In genomic region chr7:75914169-75914654, GRCh38 we compare ENCODE assay signal across 8 cellular contexts. TPM values are rescaled to one million over a fixed set of nuclear protein-coding genes. Genes with fewer than 3 reads are reported as not detected.
DNase-seq lines count a peak whose midpoint lies in the region; ATAC-seq and TF ChIP-seq lines count a peak whose summit lies in the region.

No MANE protein-coding gene starts in this region.

- TF ChIP-seq CTCF in OCI-LY1 (IDR thresholded peaks at IDR 0.05; ENCODE audit: low read length) = no peak
- no peak for TF ChIP-seq CTCF in endothelial cell (IDR thresholded peaks at IDR 0.05; ENCODE audit: unreplicated experiment)
- no peak for TF ChIP-seq CTCF in ovary (IDR thresholded peaks at IDR 0.05)

- H3K4me2 ChIP-seq in OCI-LY1 (ENCODE audit: low read length) = peak overlapping the region; percentile 76

- no peak for TF ChIP-seq POLR2A in ovary (IDR thresholded peaks at IDR 0.05)

- peak overlapping the region; percentile 96 for H3K27ac ChIP-seq in CD8-positive, alpha-beta memory T cell (ENCODE audit: low read depth, low read length)
- H3K27ac ChIP-seq in OCI-LY1 (ENCODE audit: low read depth, low read length, poor library complexity, severe bottlenecking) = peak overlapping the region; percentile 6
- peak overlapping the region; percentile 66 to 79 for H3K27ac ChIP-seq in ovary

- H3K9ac ChIP-seq in OCI-LY1 (ENCODE audit: low read length) = peak overlapping the region; percentile 70

- peak overlapping the region; percentile 60 for H3K4me3 ChIP-seq in CD8-positive, alpha-beta memory T cell (ENCODE audit: low read length)
- peak overlapping the region; percentile 78 for H3K4me3 ChIP-seq in OCI-LY1 (ENCODE audit: low read depth, low read length, poor library complexity, severe bottlenecking)
- H3K4me3 ChIP-seq in ovary = peak overlapping the region; percentile 87

- no peaks in the 10 kb centered on the region for H3K9me3 Mint-ChIP-seq in CD8-positive, alpha-beta memory T cell
- H3K9me3 Mint-ChIP-seq in endothelial cell (ENCODE audit: unreplicated experiment) = no peaks in the 10 kb centered on the region

- DNase-seq in CD8-positive, alpha-beta memory T cell = no peak
- DNase-seq in endothelial cell (ENCODE audit: low spot score) = no peak
- peak in 2 of 5 donors; percentile 44 to 56 for DNase-seq in ovary
- no peak for DNase-seq in NCI-H146 treated with DMSO at 0.1 percent for 48 hours (lab: John Stamatoyannopoulos, UW; ENCODE audit: unreplicated experiment)
- no peak for DNase-seq in GM19240 (ENCODE audit: insufficient read length, low spot score)

- H3K36me3 ChIP-seq in CD8-positive, alpha-beta memory T cell (ENCODE audit: insufficient read depth, low read length) = no peaks in the 10 kb centered on the region
- H3K36me3 ChIP-seq in OCI-LY1 (ENCODE audit: insufficient read depth, low read length) = no peaks in the 10 kb centered on the region; the same call in 1 of the 2 replicates
- H3K36me3 ChIP-seq in ovary = no peaks in the 10 kb centered on the region

- H3K27me3 Mint-ChIP-seq in CD8-positive, alpha-beta memory T cell = no peaks in the 10 kb centered on the region
- peaks cover 7% of the 10 kb centered on the region for H3K27me3 Mint-ChIP-seq in endothelial cell (ENCODE audit: unreplicated experiment)

- intact Hi-C loops in ovary (cut with DNase I) = loop anchor here in 1 of 4 donors (2.0 kb wide), 1 partner anchor 81 kb away; the partner anchor contains the start of gene TMEM120A

- H3F3A ChIP-seq in OCI-LY1 (ENCODE audit: insufficient read depth, low read length) = no peaks in the 10 kb centered on the region

- peaks cover 0 to 9% (median 2%) of the 10 kb centered on the region in 3 donors for H3K36me3 Mint-ChIP-seq in CD8-positive, alpha-beta memory T cell
- H3K36me3 Mint-ChIP-seq in endothelial cell (ENCODE audit: low read depth, unreplicated experiment) = no peaks in the 10 kb centered on the region

- H3K4me1 ChIP-seq in CD8-positive, alpha-beta memory T cell (ENCODE audit: insufficient read depth, low read length) = peaks cover 18% of the 10 kb centered on the region
- H3K4me1 ChIP-seq in OCI-LY1 (ENCODE audit: insufficient read depth, low read length, severe bottlenecking) (peaks cover 22% of the 10 kb centered on the region), ovary (ENCODE audit: insufficient read depth) (peaks cover 13% of the 10 kb centered on the region)

- H2AFZ ChIP-seq in OCI-LY1 (ENCODE audit: low read length) = no peak overlapping the region

- TF ChIP-seq EP300 in ovary (IDR thresholded peaks at IDR 0.05) = no peak

- 12 to 25% (median 17%) methylated on average over 18 of the region's 18 CpGs for WGBS in ovary, 3 donors

- peaks cover 29 to 39% (median 29%) of the 10 kb centered on the region in 3 donors for H3K4me1 Mint-ChIP-seq in CD8-positive, alpha-beta memory T cell
- peaks cover 8% of the 10 kb centered on the region for H3K4me1 Mint-ChIP-seq in endothelial cell (ENCODE audit: unreplicated experiment)

- CTCF ChIA-PET in CD8-positive, alpha-beta memory T cell (lab: Charles Lee) = interaction anchor here (0.7 kb wide), 1 partner anchor 35 kb away, joined by 3 read pairs; the partner anchor contains the start of gene RHBDD2

- H3K9me3 ChIP-seq in CD8-positive, alpha-beta memory T cell (ENCODE audit: low read length) = no peaks in the 10 kb centered on the region
- H3K9me3 ChIP-seq in OCI-LY1 (ENCODE audit: low read length) (no peaks in the 10 kb centered on the region), ovary (no peaks in the 10 kb centered on the region)

- POLR2A ChIA-PET in CD8-positive, alpha-beta memory T cell (lab: Charles Lee) = interaction anchor here (1.0 to 1.7 kb wide), 5 partner anchors 31 to 138 kb away, joined by 3 to 17 read pairs (median 3); partner anchors contain the start of genes MDH2, RHBDD2 and STYXL1

- H3K27ac Mint-ChIP-seq in CD8-positive, alpha-beta memory T cell = peak overlapping the region; percentile 93 to 99 (median 96)
- no peak overlapping the region for H3K27ac Mint-ChIP-seq in endothelial cell (ENCODE audit: unreplicated experiment)

- ATAC-seq in HG02763 (IDR thresholded peaks at IDR 0.05; ENCODE audit: unreplicated experiment) = no peak
- no peak for ATAC-seq in HG02571 (IDR thresholded peaks at IDR 0.05; ENCODE audit: unreplicated experiment)

- H4K20me1 ChIP-seq in OCI-LY1 (ENCODE audit: insufficient read depth, low read length) = no peaks in the 10 kb centered on the region

- H3K9me2 ChIP-seq in OCI-LY1 (ENCODE audit: low read depth, low read length) = no peaks in the 10 kb centered on the region

- H3K27me3 ChIP-seq in CD8-positive, alpha-beta memory T cell (ENCODE audit: insufficient read depth, low read length, poor library complexity, severe bottlenecking) = no peaks in the 10 kb centered on the region
- H3K27me3 ChIP-seq in OCI-LY1 (ENCODE audit: insufficient read depth, low read length) = no peaks in the 10 kb centered on the region; the same call in 1 of the 2 replicates
- H3K27me3 ChIP-seq in ovary = no peaks in the 10 kb centered on the region

- H3K4me3 Mint-ChIP-seq in CD8-positive, alpha-beta memory T cell = peak overlapping the region; percentile 88 to 95 (median 92)
- H3K4me3 Mint-ChIP-seq in endothelial cell (ENCODE audit: unreplicated experiment) = peak overlapping the region; percentile 94

- H3K79me2 ChIP-seq in OCI-LY1 (ENCODE audit: insufficient read depth, low read length) = no peaks in the 10 kb centered on the region; the same call in 1 of the 2 replicates

RNA-seq across cellular contexts. Expression of gene POR, which starts 0.7 kb away (rescaled TPM):
- total RNA-seq in CD8-positive, alpha-beta memory T cell = 10 to 100 TPM; 40.7 to 41.6 TPM
- polyA plus RNA-seq in CD8-positive, alpha-beta memory T cell = 61.4 TPM
- 70.8 TPM for total RNA-seq in endothelial cell (ENCODE audit: unreplicated experiment)
- total RNA-seq in ovary = 100 to 1,000 TPM in 6 of 7 donors, 10 to 100 TPM in 1; 91.2 to 191 (median 148) TPM
- 100 to 1,000 TPM in 1 of 2 donors, 10 to 100 TPM in 1; 71.8 to 144 TPM for polyA plus RNA-seq in ovary

RNA-seq across cellular contexts. Expression of gene RHBDD2, which starts 35.4 kb away (rescaled TPM):
- total RNA-seq in CD8-positive, alpha-beta memory T cell = 10 to 100 TPM; 39.8 to 44.6 TPM
- polyA plus RNA-seq in CD8-positive, alpha-beta memory T cell = 108 TPM
- 50.7 TPM for total RNA-seq in endothelial cell (ENCODE audit: unreplicated experiment)
- total RNA-seq in ovary = 10 to 100 TPM; 26.6 to 83.2 (median 68.5) TPM
- 10 to 100 TPM; 78.9 to 99.3 TPM for polyA plus RNA-seq in ovary

Comparison
In these comparisons a context has a peak if more than half of its experiments do, and no peak if none do; other contexts are left out.
1. H3K27ac ChIP-seq: peak in every context shown above with its lines; median percentile 96 in CD8-positive, alpha-beta memory T cell; 72 in ovary; 6 in OCI-LY1.